In the genomic region with DNA sequence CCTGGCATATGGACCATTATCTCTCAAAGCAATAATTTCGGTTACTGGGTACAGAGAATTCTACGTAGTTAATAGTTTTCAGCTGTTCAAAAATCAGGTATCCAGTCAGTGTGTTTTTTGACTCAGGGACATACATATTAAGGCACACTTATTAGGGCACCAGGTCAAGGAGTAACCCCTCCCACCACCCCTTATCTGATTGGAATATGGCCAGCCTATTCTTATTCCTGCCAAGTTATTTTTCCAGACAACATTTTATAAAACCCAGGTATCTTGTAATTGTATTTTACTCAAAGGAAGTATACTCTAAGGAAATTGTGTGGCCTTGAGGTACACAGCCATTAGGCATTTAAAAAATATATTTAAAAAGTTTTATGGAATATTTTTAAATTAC, we compare ENCODE assay signal across 12 cellular contexts. TPM values are rescaled to one million over a fixed set of nuclear protein-coding genes. Genes with fewer than 3 reads are reported as not detected.
A peak's percentile ranks its signal among the peaks of the same experiment; 100 is the strongest.
DNase-seq lines count a peak whose midpoint lies in the region; ATAC-seq, FAIRE-seq and TF ChIP-seq lines count a peak whose summit lies in the region.
"Had no signal": no experiment of that assay in that cellular context is flagged by ENCODE, and none has a peak within 500 bp of the region (broad histone marks: within the 10 kb centered on the region; RNA-seq: fewer than 3 reads in every experiment).

No MANE protein-coding gene starts in this region.

- H2AFZ ChIP-seq in Karpas-422 (ENCODE audit: low read length), result no peak overlapping the region
- H2AFZ ChIP-seq in astrocyte (ENCODE audit: low read depth, low read length), result no peak overlapping the region

- no peaks in the 10 kb centered on the region for H3K9me2 ChIP-seq in Karpas-422 (replicated peaks; ENCODE audit: insufficient read depth, low read length)

- H3K9ac ChIP-seq in Karpas-422 (ENCODE audit: low read length) (no peak overlapping the region), astrocyte (ENCODE audit: low read length) (no peak overlapping the region)

- H3K4me1 ChIP-seq in BE2C (no peaks in the 10 kb centered on the region), Karpas-422 (ENCODE audit: low read length) (peaks cover 39% of the 10 kb centered on the region), astrocyte (ENCODE audit: insufficient read depth, low read length) (peaks cover 11% of the 10 kb centered on the region)

- no peaks in the 10 kb centered on the region for H3K27me3 ChIP-seq in BE2C
- H3K27me3 ChIP-seq in Karpas-422 (ENCODE audit: low read length), result no peaks in the 10 kb centered on the region
- no peaks in the 10 kb centered on the region for H3K27me3 ChIP-seq in astrocyte (ENCODE audit: insufficient read depth, low read length)
- H3K27me3 ChIP-seq in dorsolateral prefrontal cortex, result no peaks in the 10 kb centered on the region
- H3K27me3 ChIP-seq: brain microvascular endothelial cell had no signal

- no peaks in the 10 kb centered on the region for H3K9me3 ChIP-seq in BE2C
- H3K9me3 ChIP-seq in Karpas-422 (ENCODE audit: low read length), result no peaks in the 10 kb centered on the region
- no peaks in the 10 kb centered on the region for H3K9me3 ChIP-seq in astrocyte (ENCODE audit: insufficient read depth, low read depth, low read length)
- H3K9me3 ChIP-seq: HAP-1 had no signal

- H4K20me1 ChIP-seq in Karpas-422 (ENCODE audit: insufficient read depth, low read depth, low read length), result peaks cover 15% of the 10 kb centered on the region; the same call in 1 of the 2 replicates
- H4K20me1 ChIP-seq in astrocyte (ENCODE audit: insufficient read depth, low read length), result peaks cover 72% of the 10 kb centered on the region

- H3K27ac ChIP-seq in Karpas-422 (ENCODE audit: low read length) (peak overlapping the region; percentile 52), astrocyte (ENCODE audit: low read depth, low read length) (no peak overlapping the region), dorsolateral prefrontal cortex (peak overlapping the region in 1 of 59 donors; percentile 6)
- H3K27ac ChIP-seq: brain microvascular endothelial cell had no signal

- H3K4me2 ChIP-seq in Karpas-422 (ENCODE audit: low read depth, low read length, poor library complexity, severe bottlenecking), result peak overlapping the region; percentile 89
- H3K4me2 ChIP-seq in astrocyte (ENCODE audit: low read length), result no peak overlapping the region

- POLR2A ChIA-PET in naive thymus-derived CD8-positive, alpha-beta T cell (lab: Charles Lee), result no interaction called here

- H3K79me2 ChIP-seq in Karpas-422 (ENCODE audit: low read length) (peaks cover 85% of the 10 kb centered on the region), astrocyte (ENCODE audit: insufficient read depth, low read length) (peaks cover 85% of the 10 kb centered on the region)

- DNase-seq in BE2C, result peak; percentile 22
- DNase-seq in Karpas-422, result no peak
- DNase-seq in astrocyte (ENCODE audit: low read depth), result no peak
- DNase-seq in naive thymus-derived CD8-positive, alpha-beta T cell, result no peak
- DNase-seq in dorsolateral prefrontal cortex, result no peak
- no peak for DNase-seq in NCI-H1048 (lab: John Stamatoyannopoulos, UW)
- DNase-seq: brain microvascular endothelial cell, COR-L47, SHP77 had no signal

- H3K9me3 Mint-ChIP-seq in astrocyte (ENCODE audit: unreplicated experiment), result no peaks in the 10 kb centered on the region
- no peaks in the 10 kb centered on the region for H3K9me3 Mint-ChIP-seq in naive thymus-derived CD8-positive, alpha-beta T cell

- peak; percentile 13 for FAIRE-seq in astrocyte (lab: Jason Lieb, UNC)

- ATAC-seq in naive thymus-derived CD8-positive, alpha-beta T cell, result no peak
- ATAC-seq in HG03342 (IDR thresholded peaks at IDR 0.05; ENCODE audit: unreplicated experiment) (no peak), HG03565 (IDR thresholded peaks at IDR 0.05; ENCODE audit: unreplicated experiment) (no peak)

- H3K36me3 Mint-ChIP-seq in astrocyte (ENCODE audit: low read depth, unreplicated experiment), result no peaks in the 10 kb centered on the region
- H3K36me3 Mint-ChIP-seq in naive thymus-derived CD8-positive, alpha-beta T cell, result peaks cover 0 to 48% (median 4%) of the 10 kb centered on the region in 3 donors

- H3K36me3 ChIP-seq in BE2C (no peaks in the 10 kb centered on the region), Karpas-422 (ENCODE audit: insufficient read depth, low read length) (peaks cover 26% of the 10 kb centered on the region; the same call in 1 of the 2 replicates), astrocyte (ENCODE audit: insufficient read depth, low read length) (peaks cover 5% of the 10 kb centered on the region)
- H3K36me3 ChIP-seq: brain microvascular endothelial cell had no signal

- H3K27ac Mint-ChIP-seq in astrocyte (ENCODE audit: unreplicated experiment), result no peak overlapping the region
- peak overlapping the region in 6 of 10 donors; percentile 33 to 94 (median 87) for H3K27ac Mint-ChIP-seq in naive thymus-derived CD8-positive, alpha-beta T cell

- no peak overlapping the region for H3K4me3 Mint-ChIP-seq in astrocyte (ENCODE audit: unreplicated experiment)
- H3K4me3 Mint-ChIP-seq in naive thymus-derived CD8-positive, alpha-beta T cell, result peak overlapping the region in 8 of 10 donors; percentile 69 to 94 (median 91)

- intact Hi-C loops in dorsolateral prefrontal cortex (cut with DNase I), result loop anchor here in 1 of 2 donors (10.0 kb wide), 2 partner anchors 91 to 99 kb away; a partner anchor contains a TSS

- TF ChIP-seq CTCF in BE2C (IDR thresholded peaks at IDR 0.05; ENCODE audit: low read depth, low read length) (no peak), astrocyte (IDR thresholded peaks at IDR 0.05; ENCODE audit: insufficient read depth, low read depth, low read length) (no peak), dorsolateral prefrontal cortex (IDR thresholded peaks at IDR 0.05 in 54 of 56, conservative IDR thresholded peaks at IDR 0.05 in 2 of 56; ENCODE audit: low read depth in 1 of 56, partially characterized antibody in 56 of 56) (no peak)

- no peaks in the 10 kb centered on the region for H3K27me3 Mint-ChIP-seq in astrocyte (ENCODE audit: low read depth, unreplicated experiment)
- H3K27me3 Mint-ChIP-seq in naive thymus-derived CD8-positive, alpha-beta T cell, result no peaks in the 10 kb centered on the region

- peak overlapping the region; percentile 41 for H3K4me3 ChIP-seq in BE2C (ENCODE audit: low read depth, low read length)
- H3K4me3 ChIP-seq in Karpas-422 (ENCODE audit: low read length), result no peak overlapping the region
- H3K4me3 ChIP-seq in astrocyte (ENCODE audit: insufficient read depth, low read depth, low read length), result no peak overlapping the region
- H3K4me3 ChIP-seq in dorsolateral prefrontal cortex, result no peak overlapping the region
- H3K4me3 ChIP-seq: HAP-1 had no signal

- peaks cover 18% of the 10 kb centered on the region for H3K4me1 Mint-ChIP-seq in astrocyte (ENCODE audit: low read depth, unreplicated experiment)
- H3K4me1 Mint-ChIP-seq in naive thymus-derived CD8-positive, alpha-beta T cell, result peaks cover 24 to 65% (median 58%) of the 10 kb centered on the region in 4 donors

RNA-seq across cellular contexts. Expression of a gene that starts 4.3 kb away (rescaled TPM):
- 7.8 TPM for polyA plus RNA-seq in BE2C (2012; ENCODE audit: insufficient read depth, insufficient read length, low read depth)
- 26.4 and 44.2 TPM in 2 replicates for total RNA-seq in Karpas-422 (2014; rRNA removed; shearing (Covaris generic); ENCODE audit: low replicate concordance)
- total RNA-seq in astrocyte (35.7 and 40.9 TPM in 2 replicates), dorsolateral prefrontal cortex (100 to 1,000 TPM in 6 of 120 experiments, 10 to 100 TPM in 114; 38.8 to 111 (median 77.2) TPM)
- total RNA-seq in naive thymus-derived CD8-positive, alpha-beta T cell, result 10 to 100 TPM; 71.1 to 75.1 TPM
- 10 to 100 TPM; 30.3 to 32.4 (median 30.4) TPM for polyA plus RNA-seq in naive thymus-derived CD8-positive, alpha-beta T cell
